1 cellular context compared by ENCODE assay signal in the genomic region with DNA sequence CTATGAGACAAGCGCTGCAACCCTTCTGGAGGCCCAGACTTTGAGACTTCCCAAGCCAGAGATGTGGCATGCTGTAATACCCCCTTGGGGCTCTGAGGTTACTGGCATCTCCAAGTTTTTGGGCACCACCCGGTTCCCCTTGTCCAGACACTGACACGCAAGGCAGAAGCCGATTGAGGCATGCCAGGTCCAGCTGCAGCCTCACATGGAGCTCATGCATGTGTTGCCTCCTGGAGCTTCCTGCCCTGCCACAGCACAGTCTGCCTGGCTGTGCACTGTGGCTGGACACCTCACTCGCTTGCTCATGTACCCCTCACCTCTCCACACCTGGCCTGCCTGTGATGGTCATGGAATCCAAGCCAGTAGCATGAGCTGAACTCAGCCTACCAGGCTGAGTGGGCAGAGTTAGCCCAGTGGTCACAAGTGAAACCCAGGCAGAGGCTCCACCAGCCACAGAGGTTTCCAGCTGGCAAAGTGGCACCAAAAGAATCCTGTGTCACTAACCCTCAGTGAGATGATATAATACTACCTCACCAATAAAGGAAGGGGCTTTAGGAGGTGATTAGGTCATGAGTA.
TF ChIP-seq lines count a peak whose summit lies in the region.

No MANE protein-coding gene starts in this region.

TF ChIP-seq in IMR-90, 13 proteins besides CTCF, POLR2A, EP300 and RAD21:
- no peak for TF ChIP-seq RFX5 (IDR thresholded peaks at IDR 0.05; ENCODE audit: low read depth, low read length)
- no peak for TF ChIP-seq NFE2L2 (IDR thresholded peaks at IDR 0.05; ENCODE audit: low read depth, low read length)
- TF ChIP-seq FOS (IDR thresholded peaks at IDR 0.05; ENCODE audit: low read depth, low read length): no peak
- no peak for TF ChIP-seq RCOR1 (IDR thresholded peaks at IDR 0.05; ENCODE audit: insufficient replicate concordance, low read length)
- no peak for TF ChIP-seq MAZ (IDR thresholded peaks at IDR 0.05; ENCODE audit: borderline replicate concordance, low read depth, low read length)
- TF ChIP-seq, protein P1, sequence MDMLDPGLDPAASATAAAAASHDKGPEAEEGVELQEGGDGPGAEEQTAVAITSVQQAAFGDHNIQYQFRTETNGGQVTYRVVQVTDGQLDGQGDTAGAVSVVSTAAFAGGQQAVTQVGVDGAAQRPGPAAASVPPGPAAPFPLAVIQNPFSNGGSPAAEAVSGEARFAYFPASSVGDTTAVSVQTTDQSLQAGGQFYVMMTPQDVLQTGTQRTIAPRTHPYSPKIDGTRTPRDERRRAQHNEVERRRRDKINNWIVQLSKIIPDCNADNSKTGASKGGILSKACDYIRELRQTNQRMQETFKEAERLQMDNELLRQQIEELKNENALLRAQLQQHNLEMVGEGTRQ (IDR thresholded peaks at IDR 0.05; ENCODE audit: low read depth, low read length): no peak
- no peak for TF ChIP-seq MXI1 (IDR thresholded peaks at IDR 0.05; ENCODE audit: borderline replicate concordance, low read depth, low read length)
- TF ChIP-seq BHLHE40 (IDR thresholded peaks at IDR 0.05; ENCODE audit: low read depth, low read length): no peak
- TF ChIP-seq SMC3 (IDR thresholded peaks at IDR 0.05; ENCODE audit: low read depth, low read length): no peak
- TF ChIP-seq MAFK (IDR thresholded peaks at IDR 0.05; ENCODE audit: low read depth, low read length): no peak
- TF ChIP-seq CHD1 (IDR thresholded peaks at IDR 0.05; ENCODE audit: low read depth, low read length): no peak
- TF ChIP-seq, protein P2, sequence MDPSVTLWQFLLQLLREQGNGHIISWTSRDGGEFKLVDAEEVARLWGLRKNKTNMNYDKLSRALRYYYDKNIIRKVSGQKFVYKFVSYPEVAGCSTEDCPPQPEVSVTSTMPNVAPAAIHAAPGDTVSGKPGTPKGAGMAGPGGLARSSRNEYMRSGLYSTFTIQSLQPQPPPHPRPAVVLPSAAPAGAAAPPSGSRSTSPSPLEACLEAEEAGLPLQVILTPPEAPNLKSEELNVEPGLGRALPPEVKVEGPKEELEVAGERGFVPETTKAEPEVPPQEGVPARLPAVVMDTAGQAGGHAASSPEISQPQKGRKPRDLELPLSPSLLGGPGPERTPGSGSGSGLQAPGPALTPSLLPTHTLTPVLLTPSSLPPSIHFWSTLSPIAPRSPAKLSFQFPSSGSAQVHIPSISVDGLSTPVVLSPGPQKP (IDR thresholded peaks at IDR 0.05; ENCODE audit: borderline replicate concordance, low read depth, low read length): no peak
- TF ChIP-seq CEBPB (IDR thresholded peaks at IDR 0.05; ENCODE audit: low read depth, low read length): no peak
